9 cellular contexts compared by ENCODE assay signal in genomic region chr14:96104469-96105057, GRCh38.
DNase-seq lines count a peak whose midpoint lies in the region; ATAC-seq, FAIRE-seq and TF ChIP-seq lines count a peak whose summit lies in the region.
"Had no signal": no experiment of that assay in that cellular context is flagged by ENCODE, and none has a peak within 500 bp of the region (broad histone marks: within the 10 kb centered on the region; RNA-seq: fewer than 3 reads in every experiment).

No MANE protein-coding gene starts in this region.

- H3K27ac ChIP-seq in astrocyte (ENCODE audit: low read depth, low read length) (peak overlapping the region; percentile 57), uterus (peak overlapping the region; percentile 64 to 69)
- H3K27ac ChIP-seq: C4-2B had no signal

- H3K27ac Mint-ChIP-seq in astrocyte (ENCODE audit: unreplicated experiment) = no peak overlapping the region

- TF ChIP-seq CTCF in astrocyte (IDR thresholded peaks at IDR 0.05; ENCODE audit: insufficient read depth, low read depth, low read length) = no peak
- TF ChIP-seq CTCF in uterus (IDR thresholded peaks at IDR 0.05) = no peak

- H3K9me3 Mint-ChIP-seq in astrocyte (ENCODE audit: unreplicated experiment) = no peaks in the 10 kb centered on the region

- no peaks in the 10 kb centered on the region for H4K20me1 ChIP-seq in astrocyte (ENCODE audit: insufficient read depth, low read length)

- H3K36me3 Mint-ChIP-seq in astrocyte (ENCODE audit: low read depth, unreplicated experiment) = no peaks in the 10 kb centered on the region

- ATAC-seq in GM18909 (IDR thresholded peaks at IDR 0.05; ENCODE audit: poor library complexity, unreplicated experiment) = no peak
- no peak for ATAC-seq in GM18517 (IDR thresholded peaks at IDR 0.05; ENCODE audit: unreplicated experiment)

- DNase-seq in SIG-M5 treated with dmso at 0.1 percent for 504 hours (lab: John Stamatoyannopoulos, UW; ENCODE audit: unreplicated experiment) (peak; percentile 65), SIG-M5 (lab: John Stamatoyannopoulos, UW) (no peak), astrocyte (ENCODE audit: low read depth) (peak; percentile 98), kidney glomerular epithelial cell (lab: John Stamatoyannopoulos, UW) (peak; percentile 84), uterus (peak; percentile 85 to 87), frontal cortex (ENCODE audit: low spot score in 2 of 2) (no peak)

- intact Hi-C loops in uterus (cut with DNase I; ENCODE audit: low total_unique reads) = loop anchor here (5.0 kb wide), 1 partner anchor 173 kb away; no protein-coding TSS in a partner anchor

- H3K4me3 Mint-ChIP-seq in astrocyte (ENCODE audit: unreplicated experiment) = no peak overlapping the region

- H3K79me2 ChIP-seq in astrocyte (ENCODE audit: insufficient read depth, low read length) = no peaks in the 10 kb centered on the region

- H3K4me3 ChIP-seq in astrocyte (ENCODE audit: insufficient read depth, low read depth, low read length) (no peak overlapping the region), uterus (no peak overlapping the region)

- peaks cover 21% of the 10 kb centered on the region for H3K27me3 Mint-ChIP-seq in astrocyte (ENCODE audit: low read depth, unreplicated experiment)

- H3K9ac ChIP-seq in astrocyte (ENCODE audit: low read length) = peak overlapping the region; percentile 60

- H3K4me1 Mint-ChIP-seq in astrocyte (ENCODE audit: low read depth, unreplicated experiment) = no peaks in the 10 kb centered on the region

- TF ChIP-seq POLR2A in uterus (IDR thresholded peaks at IDR 0.05) = no peak

- H3K27me3 ChIP-seq in astrocyte (ENCODE audit: insufficient read depth, low read length) = peaks cover 2% of the 10 kb centered on the region
- H3K27me3 ChIP-seq in uterus = no peaks in the 10 kb centered on the region

- FAIRE-seq in astrocyte (lab: Jason Lieb, UNC) = no peak
- FAIRE-seq in frontal cortex (lab: Jason Lieb, UNC) = no peak

- H3K9me3 ChIP-seq in astrocyte (ENCODE audit: insufficient read depth, low read depth, low read length) (no peaks in the 10 kb centered on the region), uterus (no peaks in the 10 kb centered on the region)

- H3K4me1 ChIP-seq in astrocyte (ENCODE audit: insufficient read depth, low read length) (peaks cover 5% of the 10 kb centered on the region), uterus (no peaks in the 10 kb centered on the region)

- H3K36me3 ChIP-seq in astrocyte (ENCODE audit: insufficient read depth, low read length) (no peaks in the 10 kb centered on the region), uterus (no peaks in the 10 kb centered on the region)

- no peak overlapping the region for H2AFZ ChIP-seq in astrocyte (ENCODE audit: low read depth, low read length)

- H3K4me2 ChIP-seq in astrocyte (ENCODE audit: low read length) = peak overlapping the region; percentile 1

Comparison
In these comparisons a context has a peak if more than half of its experiments do, and no peak if none do; other contexts are left out.
1. DNase-seq: peak in SIG-M5 treated with dmso at 0.1 percent for 504 hours (single experiment), astrocyte (single experiment), kidney glomerular epithelial cell (single experiment) and uterus (2 of 2); none in SIG-M5 (single experiment) and frontal cortex (0 of 2).